ENCODE assay signal across 34 cellular contexts in the genomic region with DNA sequence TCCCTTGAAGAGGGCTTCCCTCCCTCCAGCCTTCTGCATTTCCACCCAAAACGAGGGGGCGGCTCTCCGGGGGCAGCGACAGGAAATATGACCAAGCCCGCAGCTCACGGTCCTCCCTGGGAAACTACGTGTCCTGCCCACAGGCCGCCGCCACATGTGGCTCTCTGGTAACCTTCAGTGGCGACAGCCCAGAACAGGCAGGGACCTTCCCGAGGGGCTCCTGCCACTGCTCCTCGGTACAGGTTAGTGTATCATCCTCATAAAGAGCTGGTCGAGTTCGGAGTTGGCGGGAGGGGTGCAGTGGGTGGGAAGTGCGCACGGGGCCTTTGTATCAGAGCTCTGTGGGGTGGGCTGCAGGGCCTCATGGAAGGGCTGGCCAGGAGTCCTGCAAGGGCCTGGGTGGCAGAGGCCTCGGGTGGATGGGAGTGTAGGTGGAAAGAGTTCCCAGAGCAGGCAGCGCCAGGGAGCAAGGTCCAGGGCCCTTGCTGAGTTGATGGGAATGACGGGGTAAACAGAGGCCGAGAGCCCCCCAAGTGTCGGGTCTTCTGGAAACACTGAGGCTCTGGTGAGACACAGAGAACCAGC.
"Had no signal": no experiment of that assay in that cellular context is flagged by ENCODE, and none has a peak within 500 bp of the region (broad histone marks: within the 10 kb centered on the region; RNA-seq: fewer than 3 reads in every experiment).

No MANE protein-coding gene starts in this region.

- DNase-seq: activated B cell treated with CpG ODN at 0.5 μM for 24 hours; activated CD4-positive, alpha-beta memory T cell treated with anti-CD3 and anti-CD28 coated beads, Interleukin-2, amount 10 ng/mL, durations not matched to agents 7 days and 5 days; activated CD4-positive, alpha-beta T cell treated with anti-CD3 and anti-CD28 coated beads for 48 hours; activated CD4-positive, CD25-positive, alpha-beta regulatory T cell treated with anti-CD3 and anti-CD28 coated beads, Interleukin-2, amount 50 U/mL, for 72 hours; activated CD8-positive, alpha-beta memory T cell treated with anti-CD3 and anti-CD28 coated beads for 24 hours; activated CD8-positive, alpha-beta memory T cell treated with anti-CD3 and anti-CD28 coated beads, Interleukin-2, amount 10 ng/mL, durations not matched to agents 7 days and 5 days; activated CD8-positive, alpha-beta memory T cell treated with anti-CD3 and anti-CD28 coated beads, Interleukin-2, amount 50 U/mL, for 48 hours; activated effector memory CD4-positive, alpha-beta T cell treated with Interleukin-2 at 50 U/mL for 16 hours; activated naive CD4-positive, alpha-beta T cell treated with anti-CD3 and anti-CD28 coated beads, Interleukin-2, amount 10 ng/mL, durations not matched to agents 7 days and 5 days; activated naive CD8-positive, alpha-beta T cell treated with anti-CD3 and anti-CD28 coated beads, Interleukin-2, amount 50 U/mL, for 24 hours; activated T-cell treated with anti-CD3 and anti-CD28 coated beads, Interleukin-2, amount 50 U/mL, for 48 hours; anterior cingulate cortex; central memory CD4-positive, alpha-beta T cell; MM.1S; MV-4-11; NCI-H1092 treated with DMSO at 0.1 percent for 48 hours; NCI-H146; NCI-H187; NCI-H2029 treated with DMSO at 0.1 percent for 48 hours; NCI-H2107; NCI-H2171; NCI-H510A; NCI-H526; NCI-H748 treated with DMSO at 0.1 percent for 48 hours; NK-92 treated with Interleukin-12 subunit alpha and Interleukin-12 subunit beta, amount 100 ng/mL, for 24 hours; PC-3; RPMI8226; SIG-M5; T-cell; T-helper 17 cell had no signal

- H3K4me1 ChIP-seq: Peyer's patch had no signal

- H3K27me3 ChIP-seq: Peyer's patch had no signal

- ATAC-seq: activated CD8-positive, alpha-beta memory T cell treated with anti-CD3 and anti-CD28 coated beads, Interleukin-2, amount 10 ng/mL, durations not matched to agents 7 days and 5 days; activated naive CD8-positive, alpha-beta T cell treated with anti-CD3 and anti-CD28 coated beads, Interleukin-2, amount 50 U/mL, for 24 hours; PC-3; SK-N-SH treated with all-trans-retinoic acid at 6 μM for 48 hours; T-helper 17 cell had no signal

- H3K4me3 ChIP-seq: Peyer's patch had no signal

- H3K9me3 ChIP-seq: Peyer's patch had no signal

- H3K27ac ChIP-seq: KMS-11, Peyer's patch, VCaP had no signal

- H3K36me3 ChIP-seq: Peyer's patch had no signal
